ENCODE assay signal across 6 cellular contexts in the genomic region with DNA sequence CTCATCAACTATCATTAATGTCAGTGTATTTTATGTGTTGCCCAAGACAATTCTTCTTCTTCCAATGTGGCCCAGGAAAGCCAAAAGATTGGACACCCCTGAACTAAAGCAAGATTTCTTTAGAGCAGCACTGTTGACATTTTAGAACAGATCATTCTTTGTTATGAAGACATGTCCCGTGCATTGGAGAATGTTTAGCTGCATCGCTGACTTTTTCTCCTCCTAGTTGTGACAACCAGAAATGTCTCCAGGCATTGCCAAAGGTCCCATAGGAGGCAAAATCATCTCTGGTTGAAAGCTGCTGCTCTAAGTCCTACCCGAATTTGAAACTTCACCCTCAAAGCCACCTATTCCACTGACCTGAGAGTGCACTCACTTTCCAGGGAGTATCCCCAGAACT.
"Had no signal": no experiment of that assay in that cellular context is flagged by ENCODE, and none has a peak within 500 bp of the region (broad histone marks: within the 10 kb centered on the region; RNA-seq: fewer than 3 reads in every experiment).

No MANE protein-coding gene starts in this region.

- H3K27ac ChIP-seq: HL-60 had no signal

- H3K4me3 ChIP-seq: K562 had no signal

- DNase-seq: IMR-90, KBM-7, KG1 had no signal

- ATAC-seq: HepG2, K562 had no signal
